Comparison of ENCODE assay signal across 13 cellular contexts in genomic region chr4:22071749-22072148, GRCh38.
DNase-seq lines count a peak whose midpoint lies in the region; ATAC-seq, FAIRE-seq and TF ChIP-seq lines count a peak whose summit lies in the region.
"Had no signal": no experiment of that assay in that cellular context is flagged by ENCODE, and none has a peak within 500 bp of the region (broad histone marks: within the 10 kb centered on the region; RNA-seq: fewer than 3 reads in every experiment).

No MANE protein-coding gene starts in this region.

- no peak for FAIRE-seq in RCC 7860 (lab: Jason Lieb, UNC)
- no peak for FAIRE-seq in urothelium cell line (lab: Jason Lieb, UNC)

- CTCF ChIA-PET in naive thymus-derived CD4-positive, alpha-beta T cell (lab: Charles Lee): no interaction called here

- H3K36me3 Mint-ChIP-seq in activated naive CD8-positive, alpha-beta T cell: peaks cover 2% of the 10 kb centered on the region
- no peaks in the 10 kb centered on the region for H3K36me3 Mint-ChIP-seq in activated naive CD8-positive, alpha-beta T cell treated with anti-CD3 and anti-CD28 coated beads, Interleukin-2, amount 50 U/mL, for 24 hours (ENCODE audit: low read depth)
- H3K36me3 Mint-ChIP-seq in naive thymus-derived CD4-positive, alpha-beta T cell: peaks cover 0 to 4% (median 0%) of the 10 kb centered on the region in 5 donors
- H3K36me3 Mint-ChIP-seq in nephron progenitor cell (ENCODE audit: low read depth): no peaks in the 10 kb centered on the region

- no peaks in the 10 kb centered on the region for H3K36me3 ChIP-seq in naive thymus-derived CD4-positive, alpha-beta T cell (ENCODE audit: control insufficient read depth in 2 of 3, insufficient read depth in 3 of 3, low read length in 3 of 3)

- no peaks in the 10 kb centered on the region for H3K4me1 ChIP-seq in naive thymus-derived CD4-positive, alpha-beta T cell (ENCODE audit: control insufficient read depth in 2 of 2, insufficient read depth in 2 of 2, low read length in 2 of 2)

- intact Hi-C loops in naive thymus-derived CD4-positive, alpha-beta T cell (cut with micrococcal nuclease): no loop called here

- H3K4me3 ChIP-seq in naive thymus-derived CD4-positive, alpha-beta T cell (ENCODE audit: low read length): no peak overlapping the region

- peaks cover 9% of the 10 kb centered on the region for H3K4me1 Mint-ChIP-seq in activated naive CD8-positive, alpha-beta T cell (ENCODE audit: low read depth)
- no peaks in the 10 kb centered on the region for H3K4me1 Mint-ChIP-seq in activated naive CD8-positive, alpha-beta T cell treated with anti-CD3 and anti-CD28 coated beads, Interleukin-2, amount 50 U/mL, for 24 hours
- H3K4me1 Mint-ChIP-seq in naive thymus-derived CD4-positive, alpha-beta T cell: no peaks in the 10 kb centered on the region
- no peaks in the 10 kb centered on the region for H3K4me1 Mint-ChIP-seq in nephron progenitor cell
- H3K4me1 Mint-ChIP-seq: T-helper 17 cell had no signal

- H3K27me3 ChIP-seq in naive thymus-derived CD4-positive, alpha-beta T cell (ENCODE audit: control insufficient read depth in 2 of 2, insufficient read depth in 2 of 2, low read length in 2 of 2): no peaks in the 10 kb centered on the region

- no peak overlapping the region for H3K4me3 Mint-ChIP-seq in activated naive CD8-positive, alpha-beta T cell
- no peak overlapping the region for H3K4me3 Mint-ChIP-seq in activated naive CD8-positive, alpha-beta T cell treated with anti-CD3 and anti-CD28 coated beads, Interleukin-2, amount 50 U/mL, for 24 hours
- no peak overlapping the region for H3K4me3 Mint-ChIP-seq in naive thymus-derived CD4-positive, alpha-beta T cell
- no peak overlapping the region for H3K4me3 Mint-ChIP-seq in nephron progenitor cell
- H3K4me3 Mint-ChIP-seq: activated T-cell treated with anti-CD3 and anti-CD28 coated beads, Interleukin-2, amount 50 U/mL, for 4 hours; T-helper 17 cell had no signal

- POLR2A ChIA-PET in naive thymus-derived CD4-positive, alpha-beta T cell (lab: Charles Lee): no interaction called here

- DNase-seq in activated naive CD8-positive, alpha-beta T cell treated with anti-CD3 and anti-CD28 coated beads, Interleukin-2, amount 50 U/mL, for 24 hours: no peak
- DNase-seq in RCC 7860 (ENCODE audit: low spot score) (peak; percentile 35), superior temporal gyrus (ENCODE audit: extremely low spot score) (no peak), urothelium cell line (ENCODE audit: low spot score) (no peak), nephron progenitor cell (no peak)
- no peak for DNase-seq in naive thymus-derived CD4-positive, alpha-beta T cell
- DNase-seq: activated T-cell treated with anti-CD3 and anti-CD28 coated beads, Interleukin-2, amount 50 U/mL, for 4 hours; DMS79; midbrain; NCI-H524 treated with DMSO at 0.1 percent for 48 hours; T-helper 17 cell had no signal

- H3K9me3 ChIP-seq in naive thymus-derived CD4-positive, alpha-beta T cell (ENCODE audit: control insufficient read depth in 2 of 3, low read length in 3 of 3): no peaks in the 10 kb centered on the region

- H3K27me3 Mint-ChIP-seq in activated naive CD8-positive, alpha-beta T cell: no peaks in the 10 kb centered on the region
- no peaks in the 10 kb centered on the region for H3K27me3 Mint-ChIP-seq in activated naive CD8-positive, alpha-beta T cell treated with anti-CD3 and anti-CD28 coated beads, Interleukin-2, amount 50 U/mL, for 24 hours
- no peaks in the 10 kb centered on the region for H3K27me3 Mint-ChIP-seq in naive thymus-derived CD4-positive, alpha-beta T cell
- peaks cover 5% of the 10 kb centered on the region for H3K27me3 Mint-ChIP-seq in nephron progenitor cell (ENCODE audit: low read depth, poor library complexity)
- H3K27me3 Mint-ChIP-seq: T-helper 17 cell had no signal

- TF ChIP-seq CTCF in nephron progenitor cell (IDR thresholded peaks at IDR 0.05): no peak

- peak overlapping the region; percentile 13 for H3K27ac Mint-ChIP-seq in activated naive CD8-positive, alpha-beta T cell
- H3K27ac Mint-ChIP-seq in activated naive CD8-positive, alpha-beta T cell treated with anti-CD3 and anti-CD28 coated beads, Interleukin-2, amount 50 U/mL, for 24 hours: no peak overlapping the region
- H3K27ac Mint-ChIP-seq in naive thymus-derived CD4-positive, alpha-beta T cell: no peak overlapping the region
- H3K27ac Mint-ChIP-seq in nephron progenitor cell: no peak overlapping the region
- H3K27ac Mint-ChIP-seq: T-helper 17 cell had no signal

- ATAC-seq in activated naive CD8-positive, alpha-beta T cell treated with anti-CD3 and anti-CD28 coated beads, Interleukin-2, amount 50 U/mL, for 24 hours: no peak
- ATAC-seq in HG02884 (IDR thresholded peaks at IDR 0.05; ENCODE audit: unreplicated experiment): peak; percentile 98
- no peak for ATAC-seq in naive thymus-derived CD4-positive, alpha-beta T cell
- ATAC-seq: T-helper 17 cell had no signal

- peaks cover 12% of the 10 kb centered on the region for H3K9me3 Mint-ChIP-seq in activated naive CD8-positive, alpha-beta T cell (ENCODE audit: low read depth)
- H3K9me3 Mint-ChIP-seq in activated naive CD8-positive, alpha-beta T cell treated with anti-CD3 and anti-CD28 coated beads, Interleukin-2, amount 50 U/mL, for 24 hours: peaks cover 16% of the 10 kb centered on the region
- peaks cover 2 to 28% (median 10%) of the 10 kb centered on the region in 11 donors for H3K9me3 Mint-ChIP-seq in naive thymus-derived CD4-positive, alpha-beta T cell
- peaks cover 14% of the 10 kb centered on the region for H3K9me3 Mint-ChIP-seq in nephron progenitor cell

- H3K27ac ChIP-seq in naive thymus-derived CD4-positive, alpha-beta T cell (ENCODE audit: low read depth, low read length): no peak overlapping the region
